8 cellular contexts compared by ENCODE assay signal in the genomic region with DNA sequence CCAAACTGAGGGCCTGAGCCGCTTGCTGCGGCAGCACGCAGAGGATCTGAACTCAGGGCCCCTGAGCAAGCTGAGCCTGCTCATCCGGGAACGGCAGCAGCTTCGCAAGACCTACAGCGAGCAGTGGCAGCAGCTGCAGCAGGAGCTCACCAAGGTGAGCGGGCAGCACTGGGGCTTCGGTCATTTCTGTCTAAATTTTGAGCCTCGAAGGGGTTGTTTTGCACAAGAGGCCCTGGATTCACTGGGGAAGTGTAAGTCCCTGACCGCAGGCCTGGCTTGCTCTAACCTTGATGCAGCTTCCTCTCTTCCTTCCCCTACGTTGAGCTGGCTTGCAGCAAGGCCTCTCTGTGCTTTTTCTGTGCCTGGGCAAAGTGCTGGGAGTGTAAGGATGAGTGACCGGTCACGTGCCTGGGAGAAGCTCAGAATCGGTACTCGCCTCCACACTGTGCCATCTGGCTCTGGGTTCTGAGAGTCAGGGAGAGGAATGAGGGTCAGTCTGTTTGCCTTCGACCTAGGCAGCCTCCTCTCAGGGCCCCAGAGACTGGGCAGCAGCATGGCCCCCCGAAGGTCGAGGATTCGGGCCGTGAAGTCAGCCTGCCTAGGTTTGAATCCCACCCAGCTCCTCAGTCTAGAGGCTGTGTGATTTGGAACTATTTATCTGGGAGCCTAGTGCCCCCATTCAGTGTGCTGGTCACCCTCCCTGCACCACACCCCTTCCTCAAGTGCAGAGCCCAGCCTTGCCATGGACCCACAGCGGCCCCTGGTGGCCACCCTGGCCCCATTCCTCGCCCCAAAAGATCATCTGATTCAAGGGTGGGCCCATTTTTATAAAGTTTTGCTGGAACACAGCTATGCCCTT. TPM values are rescaled to one million over a fixed set of nuclear protein-coding genes. Genes with fewer than 3 reads are reported as not detected.
A peak's percentile ranks its signal among the peaks of the same experiment; 100 is the strongest.
DNase-seq lines count a peak whose midpoint lies in the region; ATAC-seq and TF ChIP-seq lines count a peak whose summit lies in the region.

No MANE protein-coding gene starts in this region.

- peaks cover 42% of the 10 kb centered on the region for H3K4me1 Mint-ChIP-seq in CD14-positive monocyte
- H3K4me1 Mint-ChIP-seq in central memory CD8-positive, alpha-beta T cell: peaks cover 17% of the 10 kb centered on the region

- H3K27me3 Mint-ChIP-seq in CD14-positive monocyte (ENCODE audit: low read depth in 3 of 3): peaks cover 0 to 1% (median 0%) of the 10 kb centered on the region in 3 donors
- peaks cover 19% of the 10 kb centered on the region for H3K27me3 Mint-ChIP-seq in central memory CD8-positive, alpha-beta T cell

- TF ChIP-seq CTCF in CD14-positive monocyte (IDR thresholded peaks at IDR 0.05): peak; percentile 100

- H3K9me3 Mint-ChIP-seq in CD14-positive monocyte: no peaks in the 10 kb centered on the region
- no peaks in the 10 kb centered on the region for H3K9me3 Mint-ChIP-seq in central memory CD8-positive, alpha-beta T cell

- intact Hi-C loops in CD14-positive monocyte (cut with micrococcal nuclease): loop anchor here (1.0 to 10.0 kb wide), 5 partner anchors 17 to 239 kb away; a partner anchor contains a TSS

- peaks cover 44 to 64% of the 10 kb centered on the region in 2 donors for H3K36me3 Mint-ChIP-seq in CD14-positive monocyte
- peaks cover 3% of the 10 kb centered on the region for H3K36me3 Mint-ChIP-seq in central memory CD8-positive, alpha-beta T cell (ENCODE audit: insufficient read depth)

- peak; percentile 85 for DNase-seq in CD14-positive monocyte (ENCODE audit: low spot score)
- peak; percentile 5 for DNase-seq in NCI-H1105 treated with DMSO at 0.1 percent for 48 hours (lab: John Stamatoyannopoulos, UW)
- DNase-seq in activated CD4-positive, alpha-beta T cell treated with anti-CD3 and anti-CD28 coated beads for 1 hour: peak; percentile 69
- peak; percentile 54 to 71 for DNase-seq in central memory CD8-positive, alpha-beta T cell (ENCODE audit: low spot score in 2 of 2)
- DNase-seq in left kidney (ENCODE audit: low read depth, low spot score): peak; percentile 84
- DNase-seq in stimulated activated CD4-positive, alpha-beta T cell treated with anti-CD3 and anti-CD28 coated beads, Interleukin-2, amount 100 ng/mL, for 48 hours: peak; percentile 80 to 86

- H3K27ac Mint-ChIP-seq in CD14-positive monocyte: peak overlapping the region; percentile 81 to 96 (median 94)
- no peak overlapping the region for H3K27ac Mint-ChIP-seq in central memory CD8-positive, alpha-beta T cell (ENCODE audit: low read depth)

- peak overlapping the region; percentile 93 to 98 for H3K4me3 Mint-ChIP-seq in CD14-positive monocyte
- H3K4me3 Mint-ChIP-seq in central memory CD8-positive, alpha-beta T cell: peak overlapping the region; percentile 42

- ATAC-seq in GM21381 (IDR thresholded peaks at IDR 0.05; ENCODE audit: unreplicated experiment) (peak; percentile 43), HG03442 (IDR thresholded peaks at IDR 0.05; ENCODE audit: unreplicated experiment) (no peak)
- ATAC-seq in central memory CD8-positive, alpha-beta T cell (replicated peaks; ENCODE audit: extremely low read depth, poor library complexity, severe bottlenecking): no peak

RNA-seq across cellular contexts. Expression of a gene that starts 1.4 kb away (rescaled TPM):
- polyA plus RNA-seq in CD14-positive monocyte: 100 to 1,000 TPM; 140 to 157 TPM

RNA-seq across cellular contexts. Expression of a gene that starts 17.3 kb away (rescaled TPM):
- 10 to 100 TPM in 1 of 2 donors, 1 to 10 TPM in 1; 6.5 to 14.3 TPM for polyA plus RNA-seq in CD14-positive monocyte

RNA-seq across cellular contexts. Expression of a gene that starts 17.4 kb away (rescaled TPM):
- polyA plus RNA-seq in CD14-positive monocyte: 1 to 10 TPM; 6.6 to 7.3 TPM

RNA-seq across cellular contexts. Expression of a gene that starts 46.7 kb away (rescaled TPM):
- polyA plus RNA-seq in CD14-positive monocyte: 10 to 100 TPM; 14.8 to 19.7 TPM

RNA-seq across cellular contexts. Expression of a gene that starts 49.4 kb away (rescaled TPM):
- polyA plus RNA-seq in CD14-positive monocyte: 10 to 100 TPM; 30.4 to 42.6 TPM

Comparison
In these comparisons a context has a peak if more than half of its experiments do, and no peak if none do; other contexts are left out.
1. DNase-seq: peak in every context shown above with its lines; median percentile 85 in CD14-positive monocyte; 84 in left kidney; 83 in stimulated activated CD4-positive, alpha-beta T cell treated with anti-CD3 and anti-CD28 coated beads, Interleukin-2, amount 100 ng/mL, for 48 hours; 69 in activated CD4-positive, alpha-beta T cell treated with anti-CD3 and anti-CD28 coated beads for 1 hour; 62 in central memory CD8-positive, alpha-beta T cell; 5 in NCI-H1105 treated with DMSO at 0.1 percent for 48 hours.